Comparison of ENCODE assay signal across 19 cellular contexts in the genomic region with DNA sequence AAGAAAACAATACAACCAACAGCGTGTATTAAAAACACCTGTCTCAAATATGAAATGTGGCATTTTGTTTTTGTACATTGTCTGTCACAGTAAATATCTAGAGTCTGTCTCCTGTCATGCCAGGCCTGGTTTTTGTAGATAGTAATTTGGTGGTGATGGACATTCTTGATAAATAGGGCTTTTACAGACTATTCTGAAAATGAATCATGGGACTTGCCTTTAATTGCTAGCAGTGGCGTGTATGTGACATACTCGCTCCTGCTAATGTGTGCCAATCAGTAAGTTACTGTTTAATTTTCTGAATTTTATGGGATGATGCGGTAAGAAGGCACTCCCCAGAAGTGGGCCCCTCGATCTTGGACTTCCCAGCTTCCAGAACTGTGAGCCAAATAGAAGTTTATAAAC.
A peak's percentile ranks its signal among the peaks of the same experiment; 100 is the strongest.
DNase-seq lines count a peak whose midpoint lies in the region; ATAC-seq and TF ChIP-seq lines count a peak whose summit lies in the region.
"Had no signal": no experiment of that assay in that cellular context is flagged by ENCODE, and none has a peak within 500 bp of the region (broad histone marks: within the 10 kb centered on the region; RNA-seq: fewer than 3 reads in every experiment).

No MANE protein-coding gene starts in this region.

- H3K4me3 ChIP-seq in coronary artery (peak overlapping the region; percentile 11), vagina (no peak overlapping the region), mesendoderm (ENCODE audit: low read length) (no peak overlapping the region)

- TF ChIP-seq CTCF in coronary artery (IDR thresholded peaks at IDR 0.05) (no peak), nephron (IDR thresholded peaks at IDR 0.05; ENCODE audit: unreplicated experiment in 3 of 3) (no peak), vagina (IDR thresholded peaks at IDR 0.05) (no peak)

- H3K27ac ChIP-seq in coronary artery (peak overlapping the region; percentile 46 to 75), vagina (peak overlapping the region; percentile 22), mesendoderm (ENCODE audit: low read depth, low read length) (no peak overlapping the region)
- H3K27ac ChIP-seq: epithelial cell of prostate had no signal

- no peaks in the 10 kb centered on the region for H3K79me2 ChIP-seq in mesendoderm (ENCODE audit: control insufficient read depth, insufficient read depth, low read length)

- H2AK5ac ChIP-seq in mesendoderm (ENCODE audit: low read length), result no peak overlapping the region

- no peak overlapping the region for H2BK5ac ChIP-seq in mesendoderm (ENCODE audit: low read length)

- no peak overlapping the region for H3K23ac ChIP-seq in mesendoderm (ENCODE audit: low read length)

- no peak overlapping the region for H4K8ac ChIP-seq in mesendoderm (ENCODE audit: low read depth, low read length)

- no CpG with 5 or more reads among the region's 5 CpGs for WGBS in mesendoderm (ENCODE audit: extremely low coverage, insufficient coverage, low lambda C conversion rate)

- H3K4me3 Mint-ChIP-seq in nephron, result no peak overlapping the region
- H3K4me3 Mint-ChIP-seq: activated naive CD4-positive, alpha-beta T cell treated with anti-CD3 and anti-CD28 coated beads for 36 hours; central memory CD8-positive, alpha-beta T cell; naive thymus-derived CD4-positive, alpha-beta T cell had no signal

- intact Hi-C loops in vagina (cut with DNase I), result no loop called here

- H3K9ac ChIP-seq in mesendoderm (ENCODE audit: low read length), result no peak overlapping the region

- no peak overlapping the region for H2BK120ac ChIP-seq in mesendoderm (ENCODE audit: low read depth, low read length)

- no peak overlapping the region for H3K18ac ChIP-seq in mesendoderm (ENCODE audit: low read length)

- no peaks in the 10 kb centered on the region for H3K27me3 Mint-ChIP-seq in nephron (ENCODE audit: low read depth)

- no peak for TF ChIP-seq POLR2A in vagina (IDR thresholded peaks at IDR 0.05)

- no peak overlapping the region for H2BK15ac ChIP-seq in mesendoderm (replicated peaks; ENCODE audit: low read depth)

- H3K79me1 ChIP-seq in mesendoderm (ENCODE audit: low read length), result no peaks in the 10 kb centered on the region

- H3K4me1 Mint-ChIP-seq in nephron, result peaks cover 80% of the 10 kb centered on the region
- H3K4me1 Mint-ChIP-seq: central memory CD8-positive, alpha-beta T cell; naive thymus-derived CD4-positive, alpha-beta T cell had no signal

- H3K9me3 ChIP-seq in vagina, result no peaks in the 10 kb centered on the region

- H3K4me2 ChIP-seq in mesendoderm (ENCODE audit: low read length), result no peak overlapping the region

- peak overlapping the region; percentile 87 to 90 (median 89) for H3K27ac Mint-ChIP-seq in nephron
- H3K27ac Mint-ChIP-seq: activated naive CD4-positive, alpha-beta T cell treated with anti-CD3 and anti-CD28 coated beads for 36 hours; naive thymus-derived CD4-positive, alpha-beta T cell had no signal

- DNase-seq in M059J (ENCODE audit: low read depth) (peak; percentile 61), coronary artery (ENCODE audit: low spot score) (no peak), vagina (ENCODE audit: extremely low spot score in 2 of 2) (no peak), mesendoderm (no peak)
- DNase-seq: activated naive CD4-positive, alpha-beta T cell treated with anti-CD3 and anti-CD28 coated beads for 36 hours; activated T-cell treated with anti-CD3 and anti-CD28 coated beads, Interleukin-2, amount 50 U/mL, for 48 hours; AML-193; Kasumi-1; kidney; naive thymus-derived CD4-positive, alpha-beta T cell; NCI-H1092; NCI-H1930; NCI-H2227 treated with DMSO at 0.1 percent for 48 hours; NCI-H748 treated with DMSO at 0.1 percent for 48 hours had no signal

- H4K5ac ChIP-seq in mesendoderm (ENCODE audit: low read length), result no peak overlapping the region

- no peaks in the 10 kb centered on the region for H3K9me3 Mint-ChIP-seq in nephron
- H3K9me3 Mint-ChIP-seq: activated naive CD4-positive, alpha-beta T cell treated with anti-CD3 and anti-CD28 coated beads for 36 hours; central memory CD8-positive, alpha-beta T cell; naive thymus-derived CD4-positive, alpha-beta T cell had no signal

- peaks cover 45% of the 10 kb centered on the region for H3K4me1 ChIP-seq in vagina
- peaks cover 2% of the 10 kb centered on the region for H3K4me1 ChIP-seq in mesendoderm (ENCODE audit: control insufficient read depth, low read depth, low read length)

- H3K27me3 ChIP-seq in vagina, result no peaks in the 10 kb centered on the region
- H3K27me3 ChIP-seq in mesendoderm (ENCODE audit: insufficient read depth, low read length, poor library complexity), result no peaks in the 10 kb centered on the region

- H3K36me3 ChIP-seq in vagina, result no peaks in the 10 kb centered on the region
- H3K36me3 ChIP-seq in mesendoderm (ENCODE audit: control insufficient read depth, insufficient read depth, low read length), result no peaks in the 10 kb centered on the region

- no peak overlapping the region for H3K4ac ChIP-seq in mesendoderm (ENCODE audit: low read depth, low read length)

- H3K36me3 Mint-ChIP-seq in nephron (ENCODE audit: low read depth), result peaks cover 16% of the 10 kb centered on the region
- H3K36me3 Mint-ChIP-seq: naive thymus-derived CD4-positive, alpha-beta T cell had no signal

- H3K56ac ChIP-seq in mesendoderm (ENCODE audit: low read length), result no peak overlapping the region

- ATAC-seq in HG02885 (IDR thresholded peaks at IDR 0.05; ENCODE audit: poor library complexity, unreplicated experiment), result no peak
- no peak for ATAC-seq in HG02642 (IDR thresholded peaks at IDR 0.05; ENCODE audit: poor library complexity, unreplicated experiment)
- ATAC-seq: naive thymus-derived CD4-positive, alpha-beta T cell had no signal
